Comparison of ENCODE assay signal across 1 cellular context in genomic region chr2:55771612-55772011, GRCh38.
TF ChIP-seq lines count a peak whose summit lies in the region.

No MANE protein-coding gene starts in this region.

TF ChIP-seq in GM23338, 12 proteins besides CTCF, POLR2A, EP300 and RAD21 (continued from another document):
- TF ChIP-seq, protein P1, sequence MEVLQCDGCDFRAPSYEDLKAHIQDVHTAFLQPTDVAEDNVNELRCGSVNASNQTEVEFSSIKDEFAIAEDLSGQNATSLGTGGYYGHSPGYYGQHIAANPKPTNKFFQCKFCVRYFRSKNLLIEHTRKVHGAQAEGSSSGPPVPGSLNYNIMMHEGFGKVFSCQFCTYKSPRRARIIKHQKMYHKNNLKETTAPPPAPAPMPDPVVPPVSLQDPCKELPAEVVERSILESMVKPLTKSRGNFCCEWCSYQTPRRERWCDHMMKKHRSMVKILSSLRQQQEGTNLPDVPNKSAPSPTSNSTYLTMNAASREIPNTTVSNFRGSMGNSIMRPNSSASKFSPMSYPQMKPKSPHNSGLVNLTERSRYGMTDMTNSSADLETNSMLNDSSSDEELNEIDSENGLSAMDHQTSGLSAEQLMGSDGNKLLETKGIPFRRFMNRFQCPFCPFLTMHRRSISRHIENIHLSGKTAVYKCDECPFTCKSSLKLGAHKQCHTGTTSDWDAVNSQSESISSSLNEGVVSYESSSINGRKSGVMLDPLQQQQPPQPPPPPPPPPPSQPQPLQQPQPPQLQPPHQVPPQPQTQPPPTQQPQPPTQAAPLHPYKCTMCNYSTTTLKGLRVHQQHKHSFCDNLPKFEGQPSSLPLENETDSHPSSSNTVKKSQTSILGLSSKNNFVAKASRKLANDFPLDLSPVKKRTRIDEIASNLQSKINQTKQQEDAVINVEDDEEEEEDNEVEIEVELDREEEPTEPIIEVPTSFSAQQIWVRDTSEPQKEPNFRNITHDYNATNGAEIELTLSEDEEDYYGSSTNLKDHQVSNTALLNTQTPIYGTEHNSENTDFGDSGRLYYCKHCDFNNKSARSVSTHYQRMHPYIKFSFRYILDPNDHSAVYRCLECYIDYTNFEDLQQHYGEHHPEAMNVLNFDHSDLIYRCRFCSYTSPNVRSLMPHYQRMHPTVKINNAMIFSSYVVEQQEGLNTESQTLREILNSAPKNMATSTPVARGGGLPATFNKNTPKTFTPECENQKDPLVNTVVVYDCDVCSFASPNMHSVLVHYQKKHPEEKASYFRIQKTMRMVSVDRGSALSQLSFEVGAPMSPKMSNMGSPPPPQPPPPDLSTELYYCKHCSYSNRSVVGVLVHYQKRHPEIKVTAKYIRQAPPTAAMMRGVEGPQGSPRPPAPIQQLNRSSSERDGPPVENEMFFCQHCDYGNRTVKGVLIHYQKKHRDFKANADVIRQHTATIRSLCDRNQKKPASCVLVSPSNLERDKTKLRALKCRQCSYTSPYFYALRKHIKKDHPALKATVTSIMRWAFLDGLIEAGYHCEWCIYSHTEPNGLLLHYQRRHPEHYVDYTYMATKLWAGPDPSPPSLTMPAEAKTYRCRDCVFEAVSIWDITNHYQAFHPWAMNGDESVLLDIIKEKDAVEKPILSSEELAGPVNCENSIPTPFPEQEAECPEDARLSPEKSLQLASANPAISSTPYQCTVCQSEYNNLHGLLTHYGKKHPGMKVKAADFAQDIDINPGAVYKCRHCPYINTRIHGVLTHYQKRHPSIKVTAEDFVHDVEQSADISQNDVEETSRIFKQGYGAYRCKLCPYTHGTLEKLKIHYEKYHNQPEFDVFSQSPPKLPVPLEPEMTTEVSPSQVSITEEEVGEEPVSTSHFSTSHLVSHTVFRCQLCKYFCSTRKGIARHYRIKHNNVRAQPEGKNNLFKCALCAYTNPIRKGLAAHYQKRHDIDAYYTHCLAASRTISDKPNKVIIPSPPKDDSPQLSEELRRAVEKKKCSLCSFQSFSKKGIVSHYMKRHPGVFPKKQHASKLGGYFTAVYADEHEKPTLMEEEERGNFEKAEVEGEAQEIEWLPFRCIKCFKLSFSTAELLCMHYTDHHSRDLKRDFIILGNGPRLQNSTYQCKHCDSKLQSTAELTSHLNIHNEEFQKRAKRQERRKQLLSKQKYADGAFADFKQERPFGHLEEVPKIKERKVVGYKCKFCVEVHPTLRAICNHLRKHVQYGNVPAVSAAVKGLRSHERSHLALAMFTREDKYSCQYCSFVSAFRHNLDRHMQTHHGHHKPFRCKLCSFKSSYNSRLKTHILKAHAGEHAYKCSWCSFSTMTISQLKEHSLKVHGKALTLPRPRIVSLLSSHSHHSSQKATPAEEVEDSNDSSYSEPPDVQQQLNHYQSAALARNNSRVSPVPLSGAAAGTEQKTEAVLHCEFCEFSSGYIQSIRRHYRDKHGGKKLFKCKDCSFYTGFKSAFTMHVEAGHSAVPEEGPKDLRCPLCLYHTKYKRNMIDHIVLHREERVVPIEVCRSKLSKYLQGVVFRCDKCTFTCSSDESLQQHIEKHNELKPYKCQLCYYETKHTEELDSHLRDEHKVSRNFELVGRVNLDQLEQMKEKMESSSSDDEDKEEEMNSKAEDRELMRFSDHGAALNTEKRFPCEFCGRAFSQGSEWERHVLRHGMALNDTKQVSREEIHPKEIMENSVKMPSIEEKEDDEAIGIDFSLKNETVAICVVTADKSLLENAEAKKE (CRISPR knock-in tag; IDR thresholded peaks at IDR 0.05), result no peak
- TF ChIP-seq EZH2 (IDR thresholded peaks at IDR 0.05; ENCODE audit: low read depth, unreplicated experiment), result no peak
- TF ChIP-seq EZH2phosphoT487 (IDR thresholded peaks at IDR 0.05; ENCODE audit: unreplicated experiment), result no peak
- TF ChIP-seq ZNF331 (CRISPR knock-in tag; IDR thresholded peaks at IDR 0.05; ENCODE audit: low read depth), result no peak
- no peak for TF ChIP-seq POLR2AphosphoS5 (IDR thresholded peaks at IDR 0.05; ENCODE audit: low read depth)
TF ChIP-seq in GM23338: peak in this region for 0.
